In the genomic region with DNA sequence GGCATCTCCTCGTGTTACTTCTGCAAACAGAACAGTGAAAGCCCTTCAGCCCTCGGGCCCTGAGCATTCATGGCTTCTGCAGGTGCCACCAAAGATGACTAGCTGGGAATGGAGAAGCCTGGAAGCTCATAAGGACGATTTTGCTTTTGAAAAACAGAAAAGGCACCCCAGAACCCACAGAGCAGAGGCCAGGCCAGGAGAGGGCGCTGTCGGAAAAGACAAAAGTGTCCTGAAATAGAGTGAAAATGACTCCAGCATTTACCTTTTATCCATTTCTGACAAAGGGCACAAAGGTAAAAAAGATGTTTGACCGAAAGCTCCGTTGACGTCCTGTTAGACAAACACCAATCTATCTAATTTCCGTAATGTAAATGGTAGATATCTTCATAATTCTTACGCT, we compare ENCODE assay signal across 9 cellular contexts. TPM values are rescaled to one million over a fixed set of nuclear protein-coding genes. Genes with fewer than 3 reads are reported as not detected.
DNase-seq lines count a peak whose midpoint lies in the region; TF ChIP-seq lines count a peak whose summit lies in the region.
"Had no signal": no experiment of that assay in that cellular context is flagged by ENCODE, and none has a peak within 500 bp of the region (broad histone marks: within the 10 kb centered on the region; RNA-seq: fewer than 3 reads in every experiment).

No MANE protein-coding gene starts in this region.

- H3K4me3 ChIP-seq in Caco-2 (ENCODE audit: low read depth, low read length) (no peak overlapping the region), KMS-11 (IDR thresholded peaks at IDR 0.05; ENCODE audit: insufficient read depth, low read depth, low read length) (no peak overlapping the region), mammary epithelial cell (replicated peaks in 1 of 3; ENCODE audit: insufficient read depth in 1 of 3, low read depth in 2 of 3, low read length in 3 of 3) (no peak overlapping the region)
- H3K4me3 ChIP-seq: skin epidermis had no signal

- no peak overlapping the region for H3K4me2 ChIP-seq in KMS-11
- H3K4me2 ChIP-seq in mammary epithelial cell (ENCODE audit: insufficient read depth, low read depth, low read length): no peak overlapping the region

- WGBS in mammary epithelial cell (ENCODE audit: low coverage, missing lambda C conversion rate): 27% methylated on average over 10 of the region's 10 CpGs

- H2AFZ ChIP-seq in KMS-11 (ENCODE audit: low read depth): no peak overlapping the region
- no peak overlapping the region for H2AFZ ChIP-seq in mammary epithelial cell (ENCODE audit: low read depth, low read length)

- BruUV-seq in Caco-2 (replicated peaks; lab: Mats Ljungman, UMichigan) (no TSS peak), mammary epithelial cell (replicated peaks; lab: Mats Ljungman, UMichigan) (no TSS peak)

- H3K9me3 ChIP-seq in Caco-2: no peaks in the 10 kb centered on the region; the same call in 1 of the 2 replicates
- H3K9me3 ChIP-seq in mammary epithelial cell (replicated peaks; ENCODE audit: insufficient read depth, low read length): peaks cover 5% of the 10 kb centered on the region

- dilution Hi-C loops in mammary epithelial cell (cut with HindIII; ENCODE audit: low sequenced_read_pairs): no loop called here

- no peak overlapping the region for H3K27ac Mint-ChIP-seq in Caco-2 (ENCODE audit: unreplicated experiment)

- POLR2A ChIA-PET in Caco-2 (lab: Charles Lee): no interaction called here

- CTCF ChIA-PET in Caco-2 (lab: Charles Lee): interaction anchor here (1.2 kb wide), 1 partner anchor 67 kb away, joined by 7 read pairs; no protein-coding TSS in a partner anchor
- CTCF ChIA-PET in mammary epithelial cell (lab: Charles Lee; ENCODE audit: low non-redundant PET): interaction anchor here (0.6 to 1.8 kb wide), 3 partner anchors 67 to 676 kb away, joined by 3 to 15 read pairs (median 3); no protein-coding TSS in a partner anchor

- no peak overlapping the region for H3K9ac ChIP-seq in KMS-11
- H3K9ac ChIP-seq in mammary epithelial cell (ENCODE audit: insufficient read depth, low read length): no peak overlapping the region

- TF ChIP-seq CTCF in Caco-2 (IDR thresholded peaks at IDR 0.05; ENCODE audit: insufficient read depth in 1 of 2, low read depth in 1 of 2, low read length in 1 of 2, severe bottlenecking in 1 of 2, unreplicated experiment in 1 of 2): peak; percentile 63 to 70
- TF ChIP-seq CTCF in KMS-11 (conservative IDR thresholded peaks at IDR 0.05; ENCODE audit: low read depth, low read length): peak; percentile 43; the same call in 1 of the 2 replicates
- peak; percentile 46 for TF ChIP-seq CTCF in VCaP (conservative IDR thresholded peaks at IDR 0.05)
- TF ChIP-seq CTCF in mammary epithelial cell (conservative IDR thresholded peaks at IDR 0.05 in 1 of 2, IDR thresholded peaks at IDR 0.05 in 1 of 2; ENCODE audit: extremely low read depth in 1 of 2, insufficient read depth in 1 of 2, low read depth in 1 of 2, low read length in 2 of 2): peak; percentile 77 to 82

- H3K9me3 Mint-ChIP-seq in Caco-2 (ENCODE audit: unreplicated experiment): peaks cover 10% of the 10 kb centered on the region

- H4K20me1 ChIP-seq in KMS-11 (ENCODE audit: insufficient read depth): no peaks in the 10 kb centered on the region
- H4K20me1 ChIP-seq in mammary epithelial cell (ENCODE audit: insufficient read depth, low read length): no peaks in the 10 kb centered on the region

- in situ Hi-C loops in mammary epithelial cell (cut with MboI; ENCODE audit: low sequenced_read_pairs in 2 of 2): no loop called here

- H3K4me1 ChIP-seq in Caco-2: peaks cover 8% of the 10 kb centered on the region; the same call in 1 of the 2 replicates
- no peaks in the 10 kb centered on the region for H3K4me1 ChIP-seq in KMS-11 (ENCODE audit: low read depth, poor library complexity, severe bottlenecking)
- H3K4me1 ChIP-seq in mammary epithelial cell (ENCODE audit: insufficient read depth, low read length): peaks cover 10% of the 10 kb centered on the region

- intact Hi-C loops in Caco-2 (cut with micrococcal nuclease; ENCODE audit: unreplicated experiment) (no loop called here), mammary epithelial cell (cut with micrococcal nuclease) (no loop called here)

- H3K27me3 ChIP-seq in Caco-2 (replicated peaks; ENCODE audit: control insufficient read depth, insufficient read depth, low read length): no peaks in the 10 kb centered on the region
- no peaks in the 10 kb centered on the region for H3K27me3 ChIP-seq in KMS-11 (ENCODE audit: insufficient read depth, low read depth)
- H3K27me3 ChIP-seq in mammary epithelial cell (ENCODE audit: insufficient read depth, low read length): no peaks in the 10 kb centered on the region

- H3K79me2 ChIP-seq in KMS-11 (ENCODE audit: insufficient read depth, low read depth) (no peaks in the 10 kb centered on the region), mammary epithelial cell (ENCODE audit: insufficient read depth, low read length) (no peaks in the 10 kb centered on the region)

- H3K36me3 ChIP-seq in Caco-2 (ENCODE audit: control insufficient read depth, insufficient read depth, low read length): no peaks in the 10 kb centered on the region
- H3K36me3 ChIP-seq in KMS-11 (ENCODE audit: insufficient read depth): no peaks in the 10 kb centered on the region
- H3K36me3 ChIP-seq in mammary epithelial cell (ENCODE audit: insufficient read depth, low read length): no peaks in the 10 kb centered on the region

- H3K27me3 Mint-ChIP-seq in Caco-2 (ENCODE audit: insufficient read depth, unreplicated experiment): peaks cover 5% of the 10 kb centered on the region

- H3K36me3 Mint-ChIP-seq in Caco-2 (ENCODE audit: insufficient read depth, unreplicated experiment): no peaks in the 10 kb centered on the region

- no peak overlapping the region for H3K4me3 Mint-ChIP-seq in Caco-2 (ENCODE audit: unreplicated experiment)

- H3K27ac ChIP-seq in KMS-11: no peak overlapping the region
- H3K27ac ChIP-seq in VCaP: no peak overlapping the region
- H3K27ac ChIP-seq in mammary epithelial cell (ENCODE audit: insufficient read depth, low read depth, low read length): no peak overlapping the region
- H3K27ac ChIP-seq: skin epidermis had no signal

- DNase-seq in Caco-2: peak in 1 of 2 experiments; percentile 60
- peak; percentile 27 for DNase-seq in mammary epithelial cell
- DNase-seq in medulla oblongata (ENCODE audit: extremely low spot score): peak; percentile 49
- peak; percentile 40 to 48 for DNase-seq in stimulated activated CD8-positive, alpha-beta memory T cell treated with anti-CD3 and anti-CD28 coated beads, Interleukin-2, amount 100 ng/mL, for 1 hour (ENCODE audit: low read depth in 2 of 2)
- DNase-seq in OCI-M2 (lab: John Stamatoyannopoulos, UW; ENCODE audit: unreplicated experiment): no peak
- DNase-seq in foreskin melanocyte: no peak

- H3K4me1 Mint-ChIP-seq in Caco-2 (ENCODE audit: low read depth, unreplicated experiment): peaks cover 8% of the 10 kb centered on the region

RNA-seq across cellular contexts. Expression of gene ZNF195, which starts 37.6 kb away (rescaled TPM):
- 51.2 and 57.5 TPM in 2 replicates for total RNA-seq in Caco-2 (2022)
- 10 to 100 TPM; 41.0 to 41.8 TPM for total RNA-seq in mammary epithelial cell
- 18.6 TPM for polyA plus RNA-seq in mammary epithelial cell
- polyA minus RNA-seq in mammary epithelial cell: 41.8 TPM

Comparison
In these comparisons a context has a peak if more than half of its experiments do, and no peak if none do; other contexts are left out.
1. DNase-seq: peak in mammary epithelial cell (single experiment), medulla oblongata (single experiment) and stimulated activated CD8-positive, alpha-beta memory T cell treated with anti-CD3 and anti-CD28 coated beads, Interleukin-2, amount 100 ng/mL, for 1 hour (2 of 2); none in OCI-M2 (single experiment) and foreskin melanocyte (single experiment).
2. Peak in every context shown above with its lines, with median percentiles within 50 percentile points of each other: CTCF ChIP-seq.